1 cellular context compared by ENCODE assay signal in the genomic region with DNA sequence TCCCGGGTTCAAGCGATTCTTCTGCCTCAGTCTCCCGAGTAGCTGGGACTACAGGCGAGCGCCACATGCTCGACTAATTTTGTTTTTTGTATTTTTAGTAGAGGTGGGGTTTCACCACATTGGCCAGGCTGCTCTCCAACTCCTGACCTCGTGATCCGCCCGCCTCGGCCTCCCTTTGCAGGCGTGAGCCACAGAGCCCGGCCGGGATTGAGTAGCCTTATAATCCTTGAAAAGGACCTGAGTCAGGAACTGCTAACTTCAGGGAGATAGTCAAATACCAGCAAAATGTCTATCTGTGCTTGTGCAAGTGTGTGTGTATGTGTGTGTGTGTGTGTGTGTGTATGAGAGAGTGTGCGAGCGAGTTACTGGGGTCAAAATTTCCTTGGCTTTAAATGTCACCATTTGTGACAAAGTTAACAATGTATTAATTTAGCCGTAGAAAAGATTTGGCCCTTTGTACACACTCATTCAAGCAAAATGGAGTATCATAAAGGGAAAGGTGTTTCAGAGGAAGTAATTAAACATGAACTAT.
TF ChIP-seq lines count a peak whose summit lies in the region.

No MANE protein-coding gene starts in this region.

TF ChIP-seq in GM23338, 12 proteins besides CTCF, POLR2A, EP300 and RAD21 (continued from another document):
- TF ChIP-seq, protein P1, sequence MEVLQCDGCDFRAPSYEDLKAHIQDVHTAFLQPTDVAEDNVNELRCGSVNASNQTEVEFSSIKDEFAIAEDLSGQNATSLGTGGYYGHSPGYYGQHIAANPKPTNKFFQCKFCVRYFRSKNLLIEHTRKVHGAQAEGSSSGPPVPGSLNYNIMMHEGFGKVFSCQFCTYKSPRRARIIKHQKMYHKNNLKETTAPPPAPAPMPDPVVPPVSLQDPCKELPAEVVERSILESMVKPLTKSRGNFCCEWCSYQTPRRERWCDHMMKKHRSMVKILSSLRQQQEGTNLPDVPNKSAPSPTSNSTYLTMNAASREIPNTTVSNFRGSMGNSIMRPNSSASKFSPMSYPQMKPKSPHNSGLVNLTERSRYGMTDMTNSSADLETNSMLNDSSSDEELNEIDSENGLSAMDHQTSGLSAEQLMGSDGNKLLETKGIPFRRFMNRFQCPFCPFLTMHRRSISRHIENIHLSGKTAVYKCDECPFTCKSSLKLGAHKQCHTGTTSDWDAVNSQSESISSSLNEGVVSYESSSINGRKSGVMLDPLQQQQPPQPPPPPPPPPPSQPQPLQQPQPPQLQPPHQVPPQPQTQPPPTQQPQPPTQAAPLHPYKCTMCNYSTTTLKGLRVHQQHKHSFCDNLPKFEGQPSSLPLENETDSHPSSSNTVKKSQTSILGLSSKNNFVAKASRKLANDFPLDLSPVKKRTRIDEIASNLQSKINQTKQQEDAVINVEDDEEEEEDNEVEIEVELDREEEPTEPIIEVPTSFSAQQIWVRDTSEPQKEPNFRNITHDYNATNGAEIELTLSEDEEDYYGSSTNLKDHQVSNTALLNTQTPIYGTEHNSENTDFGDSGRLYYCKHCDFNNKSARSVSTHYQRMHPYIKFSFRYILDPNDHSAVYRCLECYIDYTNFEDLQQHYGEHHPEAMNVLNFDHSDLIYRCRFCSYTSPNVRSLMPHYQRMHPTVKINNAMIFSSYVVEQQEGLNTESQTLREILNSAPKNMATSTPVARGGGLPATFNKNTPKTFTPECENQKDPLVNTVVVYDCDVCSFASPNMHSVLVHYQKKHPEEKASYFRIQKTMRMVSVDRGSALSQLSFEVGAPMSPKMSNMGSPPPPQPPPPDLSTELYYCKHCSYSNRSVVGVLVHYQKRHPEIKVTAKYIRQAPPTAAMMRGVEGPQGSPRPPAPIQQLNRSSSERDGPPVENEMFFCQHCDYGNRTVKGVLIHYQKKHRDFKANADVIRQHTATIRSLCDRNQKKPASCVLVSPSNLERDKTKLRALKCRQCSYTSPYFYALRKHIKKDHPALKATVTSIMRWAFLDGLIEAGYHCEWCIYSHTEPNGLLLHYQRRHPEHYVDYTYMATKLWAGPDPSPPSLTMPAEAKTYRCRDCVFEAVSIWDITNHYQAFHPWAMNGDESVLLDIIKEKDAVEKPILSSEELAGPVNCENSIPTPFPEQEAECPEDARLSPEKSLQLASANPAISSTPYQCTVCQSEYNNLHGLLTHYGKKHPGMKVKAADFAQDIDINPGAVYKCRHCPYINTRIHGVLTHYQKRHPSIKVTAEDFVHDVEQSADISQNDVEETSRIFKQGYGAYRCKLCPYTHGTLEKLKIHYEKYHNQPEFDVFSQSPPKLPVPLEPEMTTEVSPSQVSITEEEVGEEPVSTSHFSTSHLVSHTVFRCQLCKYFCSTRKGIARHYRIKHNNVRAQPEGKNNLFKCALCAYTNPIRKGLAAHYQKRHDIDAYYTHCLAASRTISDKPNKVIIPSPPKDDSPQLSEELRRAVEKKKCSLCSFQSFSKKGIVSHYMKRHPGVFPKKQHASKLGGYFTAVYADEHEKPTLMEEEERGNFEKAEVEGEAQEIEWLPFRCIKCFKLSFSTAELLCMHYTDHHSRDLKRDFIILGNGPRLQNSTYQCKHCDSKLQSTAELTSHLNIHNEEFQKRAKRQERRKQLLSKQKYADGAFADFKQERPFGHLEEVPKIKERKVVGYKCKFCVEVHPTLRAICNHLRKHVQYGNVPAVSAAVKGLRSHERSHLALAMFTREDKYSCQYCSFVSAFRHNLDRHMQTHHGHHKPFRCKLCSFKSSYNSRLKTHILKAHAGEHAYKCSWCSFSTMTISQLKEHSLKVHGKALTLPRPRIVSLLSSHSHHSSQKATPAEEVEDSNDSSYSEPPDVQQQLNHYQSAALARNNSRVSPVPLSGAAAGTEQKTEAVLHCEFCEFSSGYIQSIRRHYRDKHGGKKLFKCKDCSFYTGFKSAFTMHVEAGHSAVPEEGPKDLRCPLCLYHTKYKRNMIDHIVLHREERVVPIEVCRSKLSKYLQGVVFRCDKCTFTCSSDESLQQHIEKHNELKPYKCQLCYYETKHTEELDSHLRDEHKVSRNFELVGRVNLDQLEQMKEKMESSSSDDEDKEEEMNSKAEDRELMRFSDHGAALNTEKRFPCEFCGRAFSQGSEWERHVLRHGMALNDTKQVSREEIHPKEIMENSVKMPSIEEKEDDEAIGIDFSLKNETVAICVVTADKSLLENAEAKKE (CRISPR knock-in tag; IDR thresholded peaks at IDR 0.05) = no peak
- TF ChIP-seq REST (IDR thresholded peaks at IDR 0.05; ENCODE audit: unreplicated experiment) = no peak
- no peak for TF ChIP-seq JUNB (IDR thresholded peaks at IDR 0.05; ENCODE audit: unreplicated experiment)
TF ChIP-seq in GM23338: peak in this region for 0.
